In the genomic region with DNA sequence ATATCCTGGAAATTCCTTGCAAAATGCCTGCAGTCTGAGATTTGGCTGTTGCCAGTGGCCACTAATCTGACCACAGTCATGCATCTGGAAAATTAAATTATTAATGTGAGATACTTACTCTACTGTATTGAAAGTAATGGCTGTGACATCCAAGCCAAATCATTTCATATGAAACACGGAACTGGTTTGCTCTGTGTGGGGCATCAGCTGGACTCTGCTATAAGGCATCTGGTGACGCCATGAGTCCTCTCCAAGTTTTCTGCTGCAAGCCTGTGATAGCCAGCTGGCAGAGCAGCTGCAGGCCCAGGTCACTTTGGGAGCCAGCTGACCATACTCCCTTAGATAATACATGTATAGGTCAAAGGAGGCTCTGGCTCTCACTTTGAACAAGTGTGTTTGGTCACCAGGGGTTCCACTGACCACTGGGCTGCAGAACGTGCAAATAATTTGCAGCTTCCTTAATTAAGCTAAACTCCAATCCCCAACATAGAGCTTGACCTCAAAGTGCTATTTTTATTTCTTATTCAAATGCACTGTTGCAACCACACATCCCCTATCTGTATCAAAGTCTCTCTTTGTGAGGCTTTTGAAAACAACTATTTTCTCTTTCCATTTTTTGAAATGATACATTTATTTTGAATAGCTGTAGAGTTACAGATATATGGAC, we compare ENCODE assay signal across 28 cellular contexts.
DNase-seq lines count a peak whose midpoint lies in the region; ATAC-seq, FAIRE-seq and TF ChIP-seq lines count a peak whose summit lies in the region.
"Had no signal": no experiment of that assay in that cellular context is flagged by ENCODE, and none has a peak within 500 bp of the region (broad histone marks: within the 10 kb centered on the region; RNA-seq: fewer than 3 reads in every experiment).

No MANE protein-coding gene starts in this region.

- peak; percentile 85 for ATAC-seq in Right ventricle myocardium inferior
- ATAC-seq in left ventricle myocardium superior = peak; percentile 97
- no peak for ATAC-seq in HG03521 (IDR thresholded peaks at IDR 0.05; ENCODE audit: unreplicated experiment)
- ATAC-seq: activated CD8-positive, alpha-beta T cell treated with anti-CD3 and anti-CD28 coated beads, Interleukin-2, amount 10 ng/mL, durations not matched to agents 7 days and 5 days; gastrocnemius medialis; HCT116 had no signal

- 82 to 86% (median 83%) methylated on average over 3 of the region's 3 CpGs for WGBS in small intestine, 3 donors

- H3K9me3 ChIP-seq in right atrium auricular region (no peaks in the 10 kb centered on the region), small intestine (ENCODE audit: control insufficient read depth, low read depth) (no peaks in the 10 kb centered on the region)
- H3K9me3 ChIP-seq: adrenal gland, BLaER1, gastrocnemius medialis, SJSA1, stomach, tibial artery had no signal

- in situ Hi-C loops in astrocyte of the cerebellum (cut with HindIII; ENCODE audit: low sequenced_read_pairs) = no loop called here

- H3K27ac ChIP-seq in right atrium auricular region (peak overlapping the region in 1 of 2 donors; percentile 26), small intestine (ENCODE audit: low read depth in 1 of 2, low read length in 1 of 2) (no peak overlapping the region)
- H3K27ac ChIP-seq: adrenal gland, BLaER1, gastrocnemius medialis, KMS-11, neural progenitor cell, SJSA1, stomach, tibial artery had no signal

- DNase-seq in Right ventricle myocardium inferior (ENCODE audit: missing footprints) (peak; percentile 54), right atrium auricular region (ENCODE audit: low spot score) (no peak), astrocyte of the cerebellum (ENCODE audit: low read depth) (peak; percentile 32), left ventricle myocardium superior (peak; percentile 56), NCI-H146 treated with DMSO at 0.1 percent for 48 hours (lab: John Stamatoyannopoulos, UW; ENCODE audit: unreplicated experiment) (no peak), small intestine (no peak), NCI-H69 (lab: John Stamatoyannopoulos, UW) (no peak)
- DNase-seq: activated CD8-positive, alpha-beta T cell treated with anti-CD3 and anti-CD28 coated beads, Interleukin-2, amount 10 ng/mL, durations not matched to agents 7 days and 5 days; activated T-cell treated with anti-CD3 and anti-CD28 coated beads for 4 hours; adrenal gland; COR-L47; DMS79 treated with DMSO at 0.1 percent for 48 hours; effector memory CD4-positive, alpha-beta T cell; gastrocnemius medialis; MV-4-11; NCI-H1694; NCI-H510A; stimulated activated CD8-positive, alpha-beta memory T cell treated with anti-CD3 and anti-CD28 coated beads, Interleukin-4, amount 100 ng/mL, for 48 hours; stomach; tibial artery had no signal

- TF ChIP-seq CTCF in right atrium auricular region (IDR thresholded peaks at IDR 0.05) = no peak
- no peak for TF ChIP-seq CTCF in astrocyte of the cerebellum (IDR thresholded peaks at IDR 0.05; ENCODE audit: low read depth, low read length, missing control alignments)

- intact Hi-C loops in Right ventricle myocardium inferior (cut with DNase I) (no loop called here), left ventricle myocardium superior (cut with micrococcal nuclease) (no loop called here)

- H3K27me3 ChIP-seq in right atrium auricular region = no peaks in the 10 kb centered on the region
- H3K27me3 ChIP-seq in small intestine (ENCODE audit: control insufficient read depth in 2 of 2, insufficient read depth in 2 of 2, low read length in 2 of 2) = no peaks in the 10 kb centered on the region
- H3K27me3 ChIP-seq: adrenal gland, BLaER1, gastrocnemius medialis, neural progenitor cell, SJSA1, stomach, tibial artery had no signal

- H3K4me3 ChIP-seq in right atrium auricular region (no peak overlapping the region), astrocyte of the cerebellum (ENCODE audit: low read depth, low read length) (no peak overlapping the region), small intestine (ENCODE audit: low read depth in 1 of 2, low read length in 2 of 2) (no peak overlapping the region)
- H3K4me3 ChIP-seq: adrenal gland, BLaER1, gastrocnemius medialis, lung, neural progenitor cell, SJSA1, stomach, tibial artery had no signal

- no peak for FAIRE-seq in small intestine (lab: Jason Lieb, UNC)
- FAIRE-seq: keratinocyte had no signal

- H3K4me1 ChIP-seq in right atrium auricular region (peaks cover 0 to 22% of the 10 kb centered on the region in 2 donors), small intestine (ENCODE audit: control insufficient read depth in 2 of 2, insufficient read depth in 1 of 2, low read depth in 1 of 2, low read length in 1 of 2) (no peaks in the 10 kb centered on the region)
- H3K4me1 ChIP-seq: adrenal gland, BLaER1, gastrocnemius medialis, stomach, tibial artery had no signal

- H3K36me3 ChIP-seq in right atrium auricular region (no peaks in the 10 kb centered on the region), small intestine (ENCODE audit: control insufficient read depth in 2 of 2, insufficient read depth in 2 of 2, low read length in 2 of 2) (no peaks in the 10 kb centered on the region)
- H3K36me3 ChIP-seq: adrenal gland, BLaER1, gastrocnemius medialis, neural progenitor cell, SJSA1, stomach, tibial artery had no signal

Comparison
In these comparisons a context has a peak if more than half of its experiments do, and no peak if none do; other contexts are left out.
1. DNase-seq: peak in Right ventricle myocardium inferior (single experiment), astrocyte of the cerebellum (single experiment) and left ventricle myocardium superior (single experiment); none in right atrium auricular region (single experiment), NCI-H146 treated with DMSO at 0.1 percent for 48 hours (single experiment), small intestine (single experiment) and NCI-H69 (single experiment).